ENCODE assay signal across 1 cellular context in the genomic region with DNA sequence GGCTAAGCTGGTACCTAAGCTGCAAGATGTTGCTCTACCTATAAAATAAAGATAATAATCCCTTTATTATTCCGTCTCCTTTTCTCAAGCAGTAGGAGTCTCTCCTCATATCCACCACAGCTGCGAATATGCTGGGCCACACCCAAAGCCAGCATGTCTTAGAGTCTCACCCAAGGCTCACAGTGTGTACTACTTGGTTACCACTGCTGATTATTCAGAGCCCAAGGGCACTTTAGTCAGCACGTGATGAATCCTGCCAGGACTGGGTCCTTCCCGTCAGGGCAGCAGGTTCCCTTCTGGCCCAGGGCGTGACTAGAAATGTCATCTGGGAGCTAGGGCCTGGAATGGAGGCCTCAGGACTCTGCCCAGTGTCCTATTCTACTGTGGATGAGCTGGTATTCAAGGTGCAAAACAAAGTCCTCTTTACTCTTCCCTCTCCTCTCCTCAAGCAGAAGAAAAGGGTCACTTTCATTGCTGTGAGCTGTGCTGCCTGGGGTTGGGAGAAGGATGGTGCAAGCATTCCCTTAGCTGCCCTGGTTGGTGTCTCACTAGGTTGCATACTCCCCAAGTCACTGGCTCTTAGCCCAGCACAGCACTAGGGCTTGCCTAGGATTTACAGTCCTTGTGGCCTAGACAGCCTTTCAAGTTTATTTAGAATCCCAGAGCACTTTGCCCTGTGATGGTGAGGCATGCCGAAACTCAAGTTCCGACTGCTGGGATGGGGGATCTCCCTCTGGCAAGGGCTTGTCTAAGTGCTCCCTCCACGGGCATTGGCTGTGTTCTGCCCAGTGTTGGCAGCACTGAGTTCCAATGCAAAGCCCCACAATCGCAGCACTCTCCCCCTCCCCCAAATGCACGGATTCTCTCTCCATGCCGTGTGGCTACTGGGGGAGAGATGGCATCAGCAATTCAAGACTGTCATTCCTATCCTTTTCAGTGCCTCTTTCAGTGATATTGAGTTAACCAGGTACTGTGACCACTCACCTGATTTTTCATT.
TF ChIP-seq lines count a peak whose summit lies in the region.

No MANE protein-coding gene starts in this region.

TF ChIP-seq in IMR-90, 13 proteins besides CTCF, POLR2A, EP300 and RAD21:
- TF ChIP-seq MAFK (IDR thresholded peaks at IDR 0.05; ENCODE audit: low read depth, low read length): no peak
- TF ChIP-seq MAZ (IDR thresholded peaks at IDR 0.05; ENCODE audit: borderline replicate concordance, low read depth, low read length): no peak
- TF ChIP-seq FOS (IDR thresholded peaks at IDR 0.05; ENCODE audit: low read depth, low read length): no peak
- TF ChIP-seq NFE2L2 (IDR thresholded peaks at IDR 0.05; ENCODE audit: low read depth, low read length): no peak
- no peak for TF ChIP-seq RFX5 (IDR thresholded peaks at IDR 0.05; ENCODE audit: low read depth, low read length)
- no peak for TF ChIP-seq RCOR1 (IDR thresholded peaks at IDR 0.05; ENCODE audit: insufficient replicate concordance, low read length)
